ENCODE assay signal across 8 cellular contexts in the genomic region with DNA sequence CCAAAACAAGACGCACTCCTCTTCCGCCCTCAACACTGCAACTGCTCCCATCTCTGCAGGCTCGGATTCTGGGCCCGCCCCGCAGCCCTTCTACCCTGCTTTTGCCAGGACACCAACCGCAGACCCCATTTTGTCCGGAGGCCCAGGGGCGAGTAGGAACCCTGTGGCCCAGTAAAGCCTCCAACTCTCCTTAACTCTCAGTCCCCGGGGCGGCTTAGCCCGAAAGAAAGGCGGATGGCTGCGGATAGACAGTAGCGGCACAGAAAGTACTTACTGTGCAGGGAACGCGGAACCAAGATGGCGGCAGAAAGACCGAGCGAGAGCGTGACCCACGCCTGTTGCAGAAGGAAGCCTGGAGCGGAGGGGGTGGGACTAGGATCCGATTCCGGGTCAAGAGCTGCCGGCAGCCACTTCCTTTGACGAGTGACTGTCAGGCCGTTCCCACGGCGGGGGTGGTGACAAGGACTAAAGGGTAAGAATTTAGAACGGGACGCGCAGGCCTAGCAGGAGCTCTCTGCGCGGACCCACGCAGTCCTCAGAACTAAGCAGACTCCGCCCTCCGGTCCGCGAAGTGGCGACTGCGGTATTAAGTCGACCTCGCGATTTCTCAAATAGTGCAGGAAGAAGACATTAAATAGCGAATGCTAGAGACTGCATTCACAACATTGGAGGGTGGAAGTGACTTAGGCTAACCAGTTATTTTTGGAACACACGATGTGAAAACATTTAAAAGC. TPM values are rescaled to one million over a fixed set of nuclear protein-coding genes. Genes with fewer than 3 reads are reported as not detected.
A peak's percentile ranks its signal among the peaks of the same experiment; 100 is the strongest.
DNase-seq lines count a peak whose midpoint lies in the region; ATAC-seq and TF ChIP-seq lines count a peak whose summit lies in the region.

TSS of gene NACA (minus strand) at position 311 of the 734 bp plus-strand sequence. CDS start 778 bp downstream, outside the sequence.

- H3K9ac ChIP-seq in mucosa of stomach (ENCODE audit: low read length): peak within 1 kb of the TSS; percentile 100

- peak; percentile 99 for TF ChIP-seq POLR2A in erythroblast (IDR thresholded peaks at IDR 0.05; ENCODE audit: low read length)

- no peaks in the 10 kb centered on the region for H3K27me3 ChIP-seq in mucosa of stomach (ENCODE audit: control insufficient read depth, insufficient read depth, low read length)

- in situ Hi-C loops in KBM-7 (cut with MboI; ENCODE audit: low pct_unique_long_range_greater_than_20kb, low sequenced_read_pairs): no loop called here

- no peaks in the 10 kb centered on the region for H3K9me3 Mint-ChIP-seq in activated T-cell treated with anti-CD3 and anti-CD28 coated beads, Interleukin-2, amount 50 U/mL, for 24 hours

- H3K4me3 ChIP-seq in mucosa of stomach (ENCODE audit: low read length): peak within 1 kb of the TSS; percentile 100

- ATAC-seq in GM21717 (IDR thresholded peaks at IDR 0.05; ENCODE audit: unreplicated experiment): peak; percentile 91

- DNase-seq in DMS153 treated with DMSO at 0.1 percent for 48 hours (lab: John Stamatoyannopoulos, UW; ENCODE audit: unreplicated experiment): peak; percentile 92
- peak; percentile 97 for DNase-seq in KBM-7
- peak; percentile 96 for DNase-seq in activated T-cell treated with anti-CD3 and anti-CD28 coated beads, Interleukin-2, amount 50 U/mL, for 24 hours
- peak; percentile 98 for DNase-seq in erythroblast (lab: John Stamatoyannopoulos, UW)
- peak; percentile 94 for DNase-seq in stimulated activated CD8-positive, alpha-beta memory T cell treated with anti-CD3 and anti-CD28 coated beads, Interleukin-7, amount 100 ng/mL, for 1 hour (ENCODE audit: low read depth in 2 of 2)

- H3K4me1 ChIP-seq in mucosa of stomach (ENCODE audit: control insufficient read depth, insufficient read depth, low read length): peaks cover 48% of the 10 kb centered on the region

- no peaks in the 10 kb centered on the region for H3K27me3 Mint-ChIP-seq in activated T-cell treated with anti-CD3 and anti-CD28 coated beads, Interleukin-2, amount 50 U/mL, for 24 hours

- H3K9me3 ChIP-seq in mucosa of stomach (ENCODE audit: control insufficient read depth, low read length): no peaks in the 10 kb centered on the region

- H3K36me3 ChIP-seq in mucosa of stomach (ENCODE audit: control insufficient read depth, insufficient read depth, low read length): peaks cover under 1% of the 10 kb centered on the region

- peaks cover 96% of the 10 kb centered on the region for H3K36me3 Mint-ChIP-seq in activated T-cell treated with anti-CD3 and anti-CD28 coated beads, Interleukin-2, amount 50 U/mL, for 24 hours (ENCODE audit: low read depth)

- peaks cover 43% of the 10 kb centered on the region for H3K4me1 Mint-ChIP-seq in activated T-cell treated with anti-CD3 and anti-CD28 coated beads, Interleukin-2, amount 50 U/mL, for 24 hours (ENCODE audit: low read depth)

- peak within 1 kb of the TSS; percentile 99 for H3K27ac Mint-ChIP-seq in activated T-cell treated with anti-CD3 and anti-CD28 coated beads, Interleukin-2, amount 50 U/mL, for 24 hours

- H3K4me3 Mint-ChIP-seq in activated T-cell treated with anti-CD3 and anti-CD28 coated beads, Interleukin-2, amount 50 U/mL, for 24 hours: peak within 1 kb of the TSS; percentile 98

TF ChIP-seq in PFSK-1, 5 proteins besides CTCF, POLR2A, EP300 and RAD21:
- peak; percentile 66 for TF ChIP-seq FOXP2 (optimal IDR thresholded peaks at IDR 0.05; ENCODE audit: borderline replicate concordance, extremely low read depth, extremely low read length, insufficient read depth)
- TF ChIP-seq, protein P1, sequence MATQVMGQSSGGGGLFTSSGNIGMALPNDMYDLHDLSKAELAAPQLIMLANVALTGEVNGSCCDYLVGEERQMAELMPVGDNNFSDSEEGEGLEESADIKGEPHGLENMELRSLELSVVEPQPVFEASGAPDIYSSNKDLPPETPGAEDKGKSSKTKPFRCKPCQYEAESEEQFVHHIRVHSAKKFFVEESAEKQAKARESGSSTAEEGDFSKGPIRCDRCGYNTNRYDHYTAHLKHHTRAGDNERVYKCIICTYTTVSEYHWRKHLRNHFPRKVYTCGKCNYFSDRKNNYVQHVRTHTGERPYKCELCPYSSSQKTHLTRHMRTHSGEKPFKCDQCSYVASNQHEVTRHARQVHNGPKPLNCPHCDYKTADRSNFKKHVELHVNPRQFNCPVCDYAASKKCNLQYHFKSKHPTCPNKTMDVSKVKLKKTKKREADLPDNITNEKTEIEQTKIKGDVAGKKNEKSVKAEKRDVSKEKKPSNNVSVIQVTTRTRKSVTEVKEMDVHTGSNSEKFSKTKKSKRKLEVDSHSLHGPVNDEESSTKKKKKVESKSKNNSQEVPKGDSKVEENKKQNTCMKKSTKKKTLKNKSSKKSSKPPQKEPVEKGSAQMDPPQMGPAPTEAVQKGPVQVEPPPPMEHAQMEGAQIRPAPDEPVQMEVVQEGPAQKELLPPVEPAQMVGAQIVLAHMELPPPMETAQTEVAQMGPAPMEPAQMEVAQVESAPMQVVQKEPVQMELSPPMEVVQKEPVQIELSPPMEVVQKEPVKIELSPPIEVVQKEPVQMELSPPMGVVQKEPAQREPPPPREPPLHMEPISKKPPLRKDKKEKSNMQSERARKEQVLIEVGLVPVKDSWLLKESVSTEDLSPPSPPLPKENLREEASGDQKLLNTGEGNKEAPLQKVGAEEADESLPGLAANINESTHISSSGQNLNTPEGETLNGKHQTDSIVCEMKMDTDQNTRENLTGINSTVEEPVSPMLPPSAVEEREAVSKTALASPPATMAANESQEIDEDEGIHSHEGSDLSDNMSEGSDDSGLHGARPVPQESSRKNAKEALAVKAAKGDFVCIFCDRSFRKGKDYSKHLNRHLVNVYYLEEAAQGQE (IDR thresholded peaks at IDR 0.05; ENCODE audit: insufficient read depth in 1 of 2, low read depth in 2 of 2, low read length in 2 of 2): peak in 1 of 2 experiments; percentile 47; a peak in 1 of 4 replicates
- TF ChIP-seq POLR2AphosphoS5 (IDR thresholded peaks at IDR 0.05; ENCODE audit: low read depth, low read length): peak; percentile 99
- peak; percentile 66; the same call in 1 of the 2 replicates for TF ChIP-seq SIN3A (IDR thresholded peaks at IDR 0.05; ENCODE audit: borderline replicate concordance, insufficient read depth, low read length)
- TF ChIP-seq TAF1 (IDR thresholded peaks at IDR 0.05; ENCODE audit: borderline replicate concordance, insufficient read depth, low read length): peak; percentile 99

RNA-seq across cellular contexts. Expression of gene NACA, which starts in this region (rescaled TPM):
- 1,287 TPM for polyA plus RNA-seq in PFSK-1 (2012; ENCODE audit: insufficient read length, low read depth)

Comparison
In these comparisons a context has a peak if more than half of its experiments do, and no peak if none do; other contexts are left out.
1. Peak in every context shown above with its lines: DNase-seq, ATAC-seq and H3K4me3 ChIP-seq.